Comparison of ENCODE assay signal across 16 cellular contexts in genomic region chr13:113929628-113930615, GRCh38. TPM values are rescaled to one million over a fixed set of nuclear protein-coding genes. Genes with fewer than 3 reads are reported as not detected.
DNase-seq lines count a peak whose midpoint lies in the region; ATAC-seq, FAIRE-seq and TF ChIP-seq lines count a peak whose summit lies in the region.
"Had no signal": no experiment of that assay in that cellular context is flagged by ENCODE, and none has a peak within 500 bp of the region (broad histone marks: within the 10 kb centered on the region; RNA-seq: fewer than 3 reads in every experiment).

No MANE protein-coding gene starts in this region.

- no peak overlapping the region for H3K27ac Mint-ChIP-seq in activated CD8-positive, alpha-beta memory T cell treated with anti-CD3 and anti-CD28 coated beads, Interleukin-2, amount 10 ng/mL, durations not matched to agents 7 days and 5 days

- H3K9me1 ChIP-seq in K562 (ENCODE audit: control insufficient read depth, insufficient read depth, low read length) = no peaks in the 10 kb centered on the region

- no peaks in the 10 kb centered on the region for H3K9me3 Mint-ChIP-seq in activated CD8-positive, alpha-beta memory T cell treated with anti-CD3 and anti-CD28 coated beads, Interleukin-2, amount 10 ng/mL, durations not matched to agents 7 days and 5 days (ENCODE audit: low read depth)
- H3K9me3 Mint-ChIP-seq: naive thymus-derived CD8-positive, alpha-beta T cell; stimulated activated naive CD8-positive, alpha-beta T cell treated with anti-CD3 and anti-CD28 coated beads, Interleukin-15, Interleukin-2, amounts not matched to agents 100 ng/mL and 50 ng/mL, for 24 hours had no signal

- no peak for TF ChIP-seq EP300 in K562 (IDR thresholded peaks at IDR 0.05; ENCODE audit: low read length)

- H3K9ac ChIP-seq in K562 (ENCODE audit: insufficient read depth in 1 of 2, low read depth in 2 of 2, low read length in 2 of 2) = no peak overlapping the region

- TF ChIP-seq CTCF in K562 (IDR thresholded peaks at IDR 0.05 in 2 of 3, conservative IDR thresholded peaks at IDR 0.05 in 1 of 3; ENCODE audit: insufficient read depth in 2 of 3, low read depth in 1 of 3, low read length in 3 of 3) = no peak
- TF ChIP-seq CTCF in thoracic aorta (IDR thresholded peaks at IDR 0.05) = no peak

- TF ChIP-seq POLR2A in K562 (conservative IDR thresholded peaks at IDR 0.05) = no peak

- H3K4me3 Mint-ChIP-seq in activated CD8-positive, alpha-beta memory T cell treated with anti-CD3 and anti-CD28 coated beads, Interleukin-2, amount 10 ng/mL, durations not matched to agents 7 days and 5 days = no peak overlapping the region
- H3K4me3 Mint-ChIP-seq: brain; naive thymus-derived CD8-positive, alpha-beta T cell; stimulated activated naive CD8-positive, alpha-beta T cell treated with anti-CD3 and anti-CD28 coated beads, Interleukin-15, Interleukin-2, amounts not matched to agents 100 ng/mL and 50 ng/mL, for 24 hours had no signal

- no peaks in the 10 kb centered on the region for H4K20me1 ChIP-seq in K562 (replicated peaks; ENCODE audit: control insufficient read depth, insufficient read depth, low read length)

- BruUV-seq in K562 (replicated peaks; lab: Mats Ljungman, UMichigan) = no TSS peak

- intact Hi-C loops in K562 (cut with micrococcal nuclease) = no loop called here

- no peak overlapping the region for H3K4me2 ChIP-seq in K562 (ENCODE audit: insufficient read depth, low read length)
- H3K4me2 ChIP-seq: A549 had no signal

- H3K27ac ChIP-seq in K562 (ENCODE audit: extremely low read depth, low read depth, low read length) (no peak overlapping the region), thoracic aorta (peak overlapping the region; percentile 84 to 89)
- H3K27ac ChIP-seq: A549, right lobe of liver had no signal

- H3K36me3 ChIP-seq in K562 (ENCODE audit: control insufficient read depth, insufficient read depth, low read length) (no peaks in the 10 kb centered on the region), thoracic aorta (no peaks in the 10 kb centered on the region), MG63 (no peaks in the 10 kb centered on the region)
- H3K36me3 ChIP-seq: heart left ventricle, right lobe of liver had no signal

- TF ChIP-seq RAD21 in K562 (CRISPR knock-in tag; conservative IDR thresholded peaks at IDR 0.05 in 1 of 2, IDR thresholded peaks at IDR 0.05 in 1 of 2) = 0 out of 4 replicates have a peak, but pooled peaks of 1 of the 2 experiments have one; percentile 8

- POLR2A ChIA-PET in K562 (lab: Yijun Ruan, JAX) = interaction anchor here (0.6 to 1.2 kb wide), 3 partner anchors 9 to 12 kb away, joined by 3 to 4 read pairs (median 3); no protein-coding TSS in a partner anchor

- H3K9me3 ChIP-seq in K562 (replicated peaks; ENCODE audit: control insufficient read depth, insufficient read depth, low read depth, low read length) (no peaks in the 10 kb centered on the region), thoracic aorta (no peaks in the 10 kb centered on the region), MG63 (no peaks in the 10 kb centered on the region)
- H3K9me3 ChIP-seq: A549, heart left ventricle, right lobe of liver had no signal

- H3K4me1 ChIP-seq in K562 (replicated peaks in 1 of 2; ENCODE audit: control insufficient read depth in 2 of 2, insufficient read depth in 2 of 2, low read length in 2 of 2) (peaks cover 0 to 3% of the 10 kb centered on the region in 2 experiments; a peak in 1 of 5 replicates), thoracic aorta (ENCODE audit: control insufficient read depth in 1 of 2, low read depth in 2 of 2) (peaks cover 8 to 42% of the 10 kb centered on the region in 2 donors)
- H3K4me1 ChIP-seq: A549, right lobe of liver had no signal

- no peak for FAIRE-seq in K562 (lab: Jason Lieb, UNC)
- FAIRE-seq: A549 had no signal

- in situ Hi-C loops in K562 (cut with MboI) = loop anchor here (10.0 kb wide), 1 partner anchor 195 kb away; no protein-coding TSS in a partner anchor

- H3K79me2 ChIP-seq in K562 (ENCODE audit: control insufficient read depth, insufficient read depth, low read length) = no peaks in the 10 kb centered on the region

- peaks cover 19% of the 10 kb centered on the region for H3K4me1 Mint-ChIP-seq in activated CD8-positive, alpha-beta memory T cell treated with anti-CD3 and anti-CD28 coated beads, Interleukin-2, amount 10 ng/mL, durations not matched to agents 7 days and 5 days

- no peak overlapping the region for H3K4me3 ChIP-seq in K562
- H3K4me3 ChIP-seq in thoracic aorta = no peak overlapping the region
- H3K4me3 ChIP-seq in MG63 = no peak overlapping the region
- H3K4me3 ChIP-seq: A549, heart left ventricle, right lobe of liver had no signal

- no peak for ATAC-seq in activated CD8-positive, alpha-beta memory T cell treated with anti-CD3 and anti-CD28 coated beads, Interleukin-2, amount 10 ng/mL, durations not matched to agents 7 days and 5 days
- ATAC-seq in K562 = no peak
- ATAC-seq in thoracic aorta (ENCODE audit: insufficient number of reproducible peaks, low FRiP score, low read depth) = no peak

- H3K36me3 Mint-ChIP-seq in activated CD8-positive, alpha-beta memory T cell treated with anti-CD3 and anti-CD28 coated beads, Interleukin-2, amount 10 ng/mL, durations not matched to agents 7 days and 5 days = no peaks in the 10 kb centered on the region
- H3K36me3 Mint-ChIP-seq: brain; naive thymus-derived CD8-positive, alpha-beta T cell had no signal

- 7% methylated on average over 18 of the region's 38 CpGs for WGBS in K562 (ENCODE audit: insufficient coverage, low coverage, missing lambda C conversion rate)

- H2AFZ ChIP-seq in K562 (ENCODE audit: low read depth, low read length) = no peak overlapping the region

- CTCF ChIA-PET in activated CD8-positive, alpha-beta memory T cell treated with anti-CD3 and anti-CD28 coated beads, Interleukin-2, amount 10 ng/mL, durations not matched to agents 7 days and 5 days (lab: Charles Lee) = no interaction called here
- CTCF ChIA-PET in K562 (lab: Yijun Ruan, JAX; ENCODE audit: low intra/inter-chr PET ratio) = no interaction called here

- H3K27me3 ChIP-seq in K562 (ENCODE audit: control insufficient read depth in 2 of 2, insufficient read depth in 2 of 2, low read length in 2 of 2) = peaks cover 24 to 75% of the 10 kb centered on the region in 2 experiments; a peak in 4 of 5 replicates
- no peaks in the 10 kb centered on the region for H3K27me3 ChIP-seq in thoracic aorta (replicated peaks; ENCODE audit: insufficient read depth)
- no peaks in the 10 kb centered on the region for H3K27me3 ChIP-seq in MG63
- H3K27me3 ChIP-seq: heart left ventricle, right lobe of liver had no signal

- peaks cover 94% of the 10 kb centered on the region for H3K27me3 Mint-ChIP-seq in activated CD8-positive, alpha-beta memory T cell treated with anti-CD3 and anti-CD28 coated beads, Interleukin-2, amount 10 ng/mL, durations not matched to agents 7 days and 5 days

- DNase-seq in activated CD8-positive, alpha-beta memory T cell treated with anti-CD3 and anti-CD28 coated beads, Interleukin-2, amount 50 U/mL, for 48 hours = peak; percentile 43
- no peak for DNase-seq in activated CD8-positive, alpha-beta memory T cell treated with anti-CD3 and anti-CD28 coated beads, Interleukin-2, amount 10 ng/mL, durations not matched to agents 7 days and 5 days
- DNase-seq in K562 (ENCODE audit: extremely low read depth in 1 of 4, low spot score in 3 of 4) (no peak), mesenteric fat pad (ENCODE audit: low spot score) (peak; percentile 85), thoracic aorta (ENCODE audit: low spot score) (peak; percentile 2), NCI-H774 (lab: John Stamatoyannopoulos, UW) (no peak), dermis blood vessel endothelial cell (no peak), MG63 (no peak)
- DNase-seq: COR-L47, NCI-H2081 had no signal

TF ChIP-seq in K562, 482 proteins besides CTCF, POLR2A, EP300 and RAD21:
- TF ChIP-seq MAX (CRISPR knock-in tag; IDR thresholded peaks at IDR 0.05) (no peak), POLR2AphosphoS5 (IDR thresholded peaks at IDR 0.05; ENCODE audit: control insufficient read depth, insufficient read depth, low read depth, low read length) (no peak), ZNF263 (CRISPR knock-in tag; IDR thresholded peaks at IDR 0.05; ENCODE audit: borderline replicate concordance) (peak; percentile 70), CEBPG (CRISPR knock-in tag; IDR thresholded peaks at IDR 0.05) (no peak), CEBPG (tag; conservative IDR thresholded peaks at IDR 0.05 in 1 of 2, IDR thresholded peaks at IDR 0.05 in 1 of 2) (no peak), OTX1 (CRISPR knock-in tag; IDR thresholded peaks at IDR 0.05) (no peak), ZSCAN29 (IDR thresholded peaks at IDR 0.05) (no peak)

RNA-seq across cellular contexts. Expression of gene C13orf46, which starts 44.0 kb away (rescaled TPM):
- 1 to 10 TPM in 1 of 2 experiments, under 1 TPM in 1; 0.37 to 2.3 TPM for total RNA-seq in activated CD8-positive, alpha-beta memory T cell treated with anti-CD3 and anti-CD28 coated beads, Interleukin-2, amount 10 ng/mL, durations not matched to agents 7 days and 5 days
- total RNA-seq in K562 (2011; cell fraction: chromatin; rRNA removed; ENCODE audit: low replicate concordance) = 0.26 and 0.49 TPM in 2 replicates
- 0.13 and 0.33 TPM in 2 replicates for total RNA-seq in K562 (2011; cell fraction: nucleolus; rRNA removed)
- total RNA-seq in K562 (2011; cell fraction: nucleoplasm; rRNA removed) = 0.22 and 0.23 TPM in 2 replicates
- total RNA-seq in K562 (2014; rRNA removed) = 0.05 TPM in 1 of 2 replicates, not detected in the other
- total RNA-seq in K562 (2014; rRNA removed; fragmentation: Illumina TruSeq; extraction: Trizol) = not detected in 2 replicates
- 0.04 TPM in 1 of 2 replicates, not detected in the other for total RNA-seq in K562 (2015; rRNA removed; fragmentation: Illumina TruSeq; extraction: Trizol)
- 0.13 and 0.24 TPM in 2 replicates for total RNA-seq in K562 (2021)
- polyA plus RNA-seq in K562 (2011; rRNA removed) = not detected in 2 replicates
- polyA plus RNA-seq in K562 (2011; cell fraction: cytosol; rRNA removed) = 0.03 and 0.06 TPM in 2 replicates
- polyA plus RNA-seq in K562 (2011; cell fraction: nucleus; rRNA removed) = 0.11 TPM in 2 replicates
- 0.13 and 0.36 TPM in 2 replicates for polyA plus RNA-seq in K562 (2012)
- 0.06 and 0.10 TPM in 2 replicates for polyA plus RNA-seq in K562 (2014; fragmentation: Illumina TruSeq; extraction: Trizol)
- polyA plus RNA-seq in K562 (2014; fragmentation: Nextera tagmentation; extraction: Ambion mirVana) = not detected
- 0.05 TPM in 2 replicates for polyA plus RNA-seq in K562 (2014; rRNA removed)
- not detected in 2 replicates for polyA minus RNA-seq in K562 (2011; rRNA and poly(A)+ RNA removed)
- not detected in 2 replicates for polyA minus RNA-seq in K562 (2011; cell fraction: cytosol; rRNA and poly(A)+ RNA removed)
- polyA minus RNA-seq in K562 (2011; cell fraction: nucleus; rRNA and poly(A)+ RNA removed) = 0.11 TPM in 1 of 2 replicates, not detected in the other
- total RNA-seq in mesenteric fat pad = 2.5 TPM
- 1 to 10 TPM; 1.1 TPM for total RNA-seq in thoracic aorta
- total RNA-seq in dermis blood vessel endothelial cell = 0.17 and 0.28 TPM in 2 replicates
- total RNA-seq in MG63 (2014; rRNA removed; shearing (Covaris generic); ENCODE audit: low replicate concordance) = not detected in 2 replicates

Comparison
In these comparisons a context has a peak if more than half of its experiments do, and no peak if none do; other contexts are left out.
1. DNase-seq: peak in activated CD8-positive, alpha-beta memory T cell treated with anti-CD3 and anti-CD28 coated beads, Interleukin-2, amount 50 U/mL, for 48 hours (single experiment), mesenteric fat pad (single experiment) and thoracic aorta (single experiment); none in activated CD8-positive, alpha-beta memory T cell treated with anti-CD3 and anti-CD28 coated beads, Interleukin-2, amount 10 ng/mL, durations not matched to agents 7 days and 5 days (single experiment), K562 (0 of 4), NCI-H774 (single experiment), dermis blood vessel endothelial cell (single experiment) and MG63 (single experiment).